Comparison of ENCODE assay signal across 1 cellular context in genomic region chr17:74647871-74648672, GRCh38.
TF ChIP-seq lines count a peak whose summit lies in the region.

No MANE protein-coding gene starts in this region.

TF ChIP-seq in H1, 55 proteins besides CTCF, POLR2A, EP300 and RAD21:
- TF ChIP-seq PHF8 (conservative IDR thresholded peaks at IDR 0.05; ENCODE audit: low read depth, low read length), result no peak
- no peak for TF ChIP-seq ASH2L (IDR thresholded peaks at IDR 0.05; ENCODE audit: low read length)
- TF ChIP-seq POU5F1 (IDR thresholded peaks at IDR 0.05; ENCODE audit: low read depth, low read length), result no peak
- TF ChIP-seq MAFK (IDR thresholded peaks at IDR 0.05; ENCODE audit: low read depth, low read length), result no peak
- no peak for TF ChIP-seq NANOG (IDR thresholded peaks at IDR 0.05; ENCODE audit: insufficient read depth, low read depth, low read length, poor library complexity, severe bottlenecking)
- no peak for TF ChIP-seq SAP30 (IDR thresholded peaks at IDR 0.05; ENCODE audit: insufficient read depth, insufficient replicate concordance, low read length)
- TF ChIP-seq SRF (IDR thresholded peaks at IDR 0.05; ENCODE audit: low read depth, low read length), result no peak
- no peak for TF ChIP-seq TAF7 (optimal IDR thresholded peaks at IDR 0.05; ENCODE audit: borderline replicate concordance, low read depth, low read length)
- TF ChIP-seq RFX5 (IDR thresholded peaks at IDR 0.05; ENCODE audit: borderline replicate concordance, low read depth, low read length), result no peak
- TF ChIP-seq EGR1 (IDR thresholded peaks at IDR 0.05; ENCODE audit: borderline replicate concordance, low read depth, low read length), result no peak
- no peak for TF ChIP-seq HDAC6 (IDR thresholded peaks at IDR 0.05; ENCODE audit: low read depth, low read length)
- TF ChIP-seq CBX8 (IDR thresholded peaks at IDR 0.05; ENCODE audit: borderline replicate concordance, low read depth, low read length), result no peak
- TF ChIP-seq KDM5A (IDR thresholded peaks at IDR 0.05; ENCODE audit: low read length), result no peak
- no peak for TF ChIP-seq SP4 (IDR thresholded peaks at IDR 0.05; ENCODE audit: low read length)
TF ChIP-seq in H1: peak in this region for 0.
